Comparison of ENCODE assay signal across 14 cellular contexts in the genomic region with DNA sequence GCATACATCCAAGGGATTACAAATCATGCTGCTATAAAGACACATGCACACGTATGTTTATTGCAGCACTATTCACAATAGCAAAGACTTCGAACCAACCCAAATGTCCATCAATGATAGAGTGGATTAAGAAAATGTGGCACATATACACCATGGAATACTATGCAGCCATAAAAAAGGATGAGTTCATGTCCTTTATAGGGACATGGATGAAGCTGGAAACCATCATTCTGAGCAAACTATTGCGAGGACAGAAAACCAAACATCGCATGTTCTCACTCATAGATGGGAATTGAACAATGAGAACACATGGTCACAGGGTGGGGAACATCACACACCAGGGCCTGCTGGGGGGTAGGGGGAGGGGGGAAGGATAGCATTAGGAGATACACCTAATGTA. TPM values are rescaled to one million over a fixed set of nuclear protein-coding genes. Genes with fewer than 3 reads are reported as not detected.
"Had no signal": no experiment of that assay in that cellular context is flagged by ENCODE, and none has a peak within 500 bp of the region (broad histone marks: within the 10 kb centered on the region; RNA-seq: fewer than 3 reads in every experiment).

No MANE protein-coding gene starts in this region.

RNA-seq across cellular contexts. Expression of gene STAP1, which starts 26.1 kb away (rescaled TPM):
- total RNA-seq: left lobe of liver, lung microvascular endothelial cell, mesenteric fat pad, myocyte, ovary, progenitor cell of endocrine pancreas, pulmonary artery endothelial cell, renal cortical epithelial cell, right atrium auricular region, right lobe of liver, thyroid gland, vagina had no signal
- polyA plus RNA-seq: keratinocyte, neural cell had no signal
